15 cellular contexts compared by ENCODE assay signal in the genomic region with DNA sequence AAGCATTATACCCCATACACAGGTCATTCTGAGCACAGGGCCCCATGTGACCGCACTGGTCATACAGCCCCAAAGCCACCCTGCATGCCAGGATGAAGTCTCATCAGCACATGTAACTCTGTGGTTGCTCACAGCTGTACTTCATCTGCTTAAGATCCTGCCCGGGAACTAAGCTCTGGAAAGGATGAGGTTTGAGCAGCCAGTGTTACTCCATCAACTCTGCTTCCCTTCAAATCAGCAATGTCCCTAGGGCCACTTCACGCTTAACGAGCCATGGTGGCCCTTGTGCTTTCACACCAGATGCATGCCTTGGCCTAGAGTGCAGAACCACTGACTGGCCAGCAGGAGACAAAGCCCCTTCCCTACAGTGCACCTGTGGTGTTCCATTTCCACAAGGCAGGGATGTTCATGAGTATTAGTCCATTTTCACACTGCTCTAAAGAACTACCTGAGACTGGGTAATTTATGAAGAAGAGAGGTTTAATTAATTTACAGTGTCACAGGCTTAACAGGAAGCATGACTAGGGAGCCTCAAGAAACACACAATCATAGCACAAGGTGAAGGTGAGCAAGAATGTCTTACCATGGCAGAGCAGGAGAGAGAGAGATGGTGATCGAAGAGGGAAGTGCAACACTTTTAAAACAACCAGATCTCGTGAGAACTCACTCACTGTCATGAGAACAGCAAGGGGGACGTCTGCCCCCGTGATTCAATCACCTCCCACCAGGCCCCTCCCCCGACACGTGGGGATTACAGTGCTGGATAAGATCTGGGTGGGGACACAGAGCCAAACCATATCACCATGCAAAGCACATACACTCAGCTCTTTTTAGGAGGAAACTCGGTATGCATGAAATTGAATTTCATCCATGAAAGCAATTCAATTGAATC.
DNase-seq lines count a peak whose midpoint lies in the region; ATAC-seq and TF ChIP-seq lines count a peak whose summit lies in the region.
"Had no signal": no experiment of that assay in that cellular context is flagged by ENCODE, and none has a peak within 500 bp of the region (broad histone marks: within the 10 kb centered on the region; RNA-seq: fewer than 3 reads in every experiment).

No MANE protein-coding gene starts in this region.

- H3K4me2 ChIP-seq in BLaER1 (peak overlapping the region; percentile 90), GM23248 (ENCODE audit: unreplicated experiment) (no peak overlapping the region), PC-3 (ENCODE audit: low read length) (no peak overlapping the region)

- 34 to 44% methylated on average over 11 of the region's 11 CpGs for WGBS in GM23248 (ENCODE audit: low coverage in 1 of 2, low lambda C conversion rate in 2 of 2, missing lambda C conversion rate in 2 of 2), 2 experiments

- POLR2A ChIA-PET in PC-3 (lab: Charles Lee; ENCODE audit: unreplicated experiment): no interaction called here
- POLR2A ChIA-PET in activated CD8-positive, alpha-beta T cell treated with anti-CD3 and anti-CD28 coated beads for 36 hours (lab: Charles Lee): no interaction called here

- H3K27ac ChIP-seq in BLaER1 (peak overlapping the region; percentile 86), GM23248 (no peak overlapping the region), PC-3 (ENCODE audit: low read length) (no peak overlapping the region)
- H3K27ac ChIP-seq: esophagus squamous epithelium had no signal

- H3K27ac Mint-ChIP-seq in activated CD8-positive, alpha-beta T cell treated with anti-CD3 and anti-CD28 coated beads for 36 hours: no peak overlapping the region
- H3K27ac Mint-ChIP-seq: activated CD4-positive, alpha-beta memory T cell treated with anti-CD3 and anti-CD28 coated beads, Interleukin-2, amount 10 ng/mL, durations not matched to agents 7 days and 5 days; IgD-negative memory B cell had no signal

- H2AFZ ChIP-seq in GM23248: no peak overlapping the region
- no peak overlapping the region for H2AFZ ChIP-seq in PC-3 (ENCODE audit: low read length)

- BruUV-seq in PC-3 (replicated peaks; lab: Mats Ljungman, UMichigan): no TSS peak

- H3K36me3 ChIP-seq in BLaER1 (no peaks in the 10 kb centered on the region), GM23248 (ENCODE audit: low read depth) (no peaks in the 10 kb centered on the region), PC-3 (ENCODE audit: low read depth, low read length) (no peaks in the 10 kb centered on the region)
- H3K36me3 ChIP-seq: esophagus squamous epithelium had no signal

- H3K4me1 Mint-ChIP-seq in activated CD8-positive, alpha-beta T cell treated with anti-CD3 and anti-CD28 coated beads for 36 hours (ENCODE audit: low read depth): no peaks in the 10 kb centered on the region
- H3K4me1 Mint-ChIP-seq: activated CD4-positive, alpha-beta memory T cell treated with anti-CD3 and anti-CD28 coated beads, Interleukin-2, amount 10 ng/mL, durations not matched to agents 7 days and 5 days; IgD-negative memory B cell had no signal

- H3F3A ChIP-seq in GM23248 (ENCODE audit: insufficient read depth) (no peaks in the 10 kb centered on the region), PC-3 (ENCODE audit: low read length, unreplicated experiment) (no peaks in the 10 kb centered on the region)

- H3K4me1 ChIP-seq in BLaER1 (peaks cover 74% of the 10 kb centered on the region), GM23248 (ENCODE audit: insufficient read depth) (peaks cover 11% of the 10 kb centered on the region), PC-3 (ENCODE audit: insufficient read depth, low read length) (no peaks in the 10 kb centered on the region)

- CTCF ChIA-PET in PC-3 (lab: Charles Lee): no interaction called here
- CTCF ChIA-PET in activated CD8-positive, alpha-beta T cell treated with anti-CD3 and anti-CD28 coated beads for 36 hours (lab: Charles Lee): interaction anchor here (1.0 to 5.1 kb wide), 5 partner anchors 8 to 405 kb away, joined by 3 to 33 read pairs (median 4); partner anchors contain the start of gene STEAP1B

- H3K9me3 ChIP-seq in BLaER1 (peaks cover 14% of the 10 kb centered on the region), GM23248 (ENCODE audit: low read depth) (no peaks in the 10 kb centered on the region), PC-3 (ENCODE audit: low read length) (no peaks in the 10 kb centered on the region)
- H3K9me3 ChIP-seq: esophagus squamous epithelium had no signal

- peak; percentile 80 for DNase-seq in GM23248
- no peak for DNase-seq in PC-3
- DNase-seq in hepatic stellate cell (ENCODE audit: low spot score): peak; percentile 68
- DNase-seq in activated naive CD4-positive, alpha-beta T cell (lab: John Stamatoyannopoulos, UW): no peak
- no peak for DNase-seq in AML-193 (lab: John Stamatoyannopoulos, UW)
- no peak for DNase-seq in activated CD8-positive, alpha-beta T cell treated with anti-CD3 and anti-CD28 coated beads for 36 hours
- DNase-seq: activated CD4-positive, alpha-beta memory T cell treated with anti-CD3 and anti-CD28 coated beads, Interleukin-2, amount 10 ng/mL, durations not matched to agents 7 days and 5 days; aorta; esophagus squamous epithelium; left ventricle myocardium superior; right cardiac atrium had no signal

- peak; percentile 27; the same call in 1 of the 2 replicates for TF ChIP-seq CTCF in PC-3 (conservative IDR thresholded peaks at IDR 0.05; ENCODE audit: low read depth, low read length)
- TF ChIP-seq CTCF in activated CD8-positive, alpha-beta T cell treated with anti-CD3 and anti-CD28 coated beads for 36 hours (IDR thresholded peaks at IDR 0.05): no peak

- in situ Hi-C loops in GM23248 (cut with MboI): no loop called here

- H4K20me1 ChIP-seq in BLaER1 (no peaks in the 10 kb centered on the region), GM23248 (ENCODE audit: insufficient read depth) (no peaks in the 10 kb centered on the region), PC-3 (ENCODE audit: low read length) (no peaks in the 10 kb centered on the region)

- ATAC-seq in PC-3 (0 out of 2 replicates have a peak, but pooled peaks have one; percentile 29), HG03342 (IDR thresholded peaks at IDR 0.05; ENCODE audit: unreplicated experiment) (no peak)
- no peak for ATAC-seq in activated CD8-positive, alpha-beta T cell treated with anti-CD3 and anti-CD28 coated beads for 36 hours
- ATAC-seq: left ventricle myocardium superior, Panc1 had no signal

- H3K9ac ChIP-seq in BLaER1 (peak overlapping the region; percentile 60; the same call in 1 of the 2 replicates), GM23248 (no peak overlapping the region), PC-3 (ENCODE audit: low read length) (no peak overlapping the region)

- H3K27me3 ChIP-seq in BLaER1: no peaks in the 10 kb centered on the region
- no peaks in the 10 kb centered on the region; the same call in 1 of the 2 replicates for H3K27me3 ChIP-seq in GM23248 (replicated peaks; ENCODE audit: insufficient read depth)
- H3K27me3 ChIP-seq in PC-3 (ENCODE audit: low read length): no peaks in the 10 kb centered on the region

- H3K79me2 ChIP-seq in GM23248 (ENCODE audit: insufficient read depth) (no peaks in the 10 kb centered on the region), PC-3 (ENCODE audit: low read length) (no peaks in the 10 kb centered on the region)

- H3K9me2 ChIP-seq in GM23248 (ENCODE audit: insufficient read depth) (no peaks in the 10 kb centered on the region), PC-3 (replicated peaks; ENCODE audit: low read length) (no peaks in the 10 kb centered on the region)

- no peaks in the 10 kb centered on the region for H3K36me3 Mint-ChIP-seq in activated CD8-positive, alpha-beta T cell treated with anti-CD3 and anti-CD28 coated beads for 36 hours (ENCODE audit: low read depth)
- H3K36me3 Mint-ChIP-seq: IgD-negative memory B cell had no signal

- H3K27me3 Mint-ChIP-seq in activated CD8-positive, alpha-beta T cell treated with anti-CD3 and anti-CD28 coated beads for 36 hours: peaks cover 1% of the 10 kb centered on the region

- no peaks in the 10 kb centered on the region for H3K9me3 Mint-ChIP-seq in activated CD8-positive, alpha-beta T cell treated with anti-CD3 and anti-CD28 coated beads for 36 hours
- H3K9me3 Mint-ChIP-seq: activated CD4-positive, alpha-beta memory T cell treated with anti-CD3 and anti-CD28 coated beads, Interleukin-2, amount 10 ng/mL, durations not matched to agents 7 days and 5 days; IgD-negative memory B cell had no signal

- H3K4me3 ChIP-seq in BLaER1 (no peak overlapping the region), GM23248 (no peak overlapping the region), PC-3 (ENCODE audit: low read length) (no peak overlapping the region)
- H3K4me3 ChIP-seq: esophagus squamous epithelium had no signal

- intact Hi-C loops in PC-3 (cut with micrococcal nuclease): no loop called here
- intact Hi-C loops in activated CD8-positive, alpha-beta T cell treated with anti-CD3 and anti-CD28 coated beads for 36 hours (cut with micrococcal nuclease): no loop called here

- H3K4me3 Mint-ChIP-seq in activated CD8-positive, alpha-beta T cell treated with anti-CD3 and anti-CD28 coated beads for 36 hours: no peak overlapping the region
- H3K4me3 Mint-ChIP-seq: activated CD4-positive, alpha-beta memory T cell treated with anti-CD3 and anti-CD28 coated beads, Interleukin-2, amount 10 ng/mL, durations not matched to agents 7 days and 5 days; IgD-negative memory B cell had no signal

Comparison
In these comparisons a context has a peak if more than half of its experiments do, and no peak if none do; other contexts are left out.
1. DNase-seq: peak in GM23248 (single experiment) and hepatic stellate cell (single experiment); none in PC-3 (single experiment), activated naive CD4-positive, alpha-beta T cell (0 of 4), AML-193 (0 of 2) and activated CD8-positive, alpha-beta T cell treated with anti-CD3 and anti-CD28 coated beads for 36 hours (single experiment).